Comparison of ENCODE assay signal across 33 cellular contexts in the genomic region with DNA sequence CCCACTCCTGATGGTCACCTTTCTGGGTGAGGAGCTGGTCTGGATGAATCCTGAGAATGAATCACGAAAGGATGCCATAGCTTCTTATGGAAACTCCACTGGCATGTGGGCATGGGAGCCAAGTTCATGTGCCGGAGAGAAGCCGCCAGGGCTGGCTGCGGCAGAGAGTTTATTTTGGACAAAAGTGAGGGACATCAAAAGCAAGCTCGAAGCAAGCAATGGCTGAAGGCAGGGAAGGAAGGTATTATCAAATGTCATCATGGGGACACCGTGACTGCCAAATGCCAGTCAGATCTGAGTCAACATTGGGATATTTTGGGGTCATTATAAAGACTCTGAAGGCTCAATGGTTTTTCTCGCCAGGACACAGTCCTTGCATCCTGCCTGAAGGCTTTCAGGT.
"Had no signal": no experiment of that assay in that cellular context is flagged by ENCODE, and none has a peak within 500 bp of the region (broad histone marks: within the 10 kb centered on the region; RNA-seq: fewer than 3 reads in every experiment).

No MANE protein-coding gene starts in this region.

- H3K27ac ChIP-seq: adrenal gland, VCaP had no signal

- H3K36me3 ChIP-seq: adrenal gland had no signal

- H3K4me3 Mint-ChIP-seq: activated B cell treated with CpG ODN at 0.5 μM for 24 hours; activated CD4-positive, alpha-beta memory T cell treated with anti-CD3 and anti-CD28 coated beads, Interleukin-2, amount 10 ng/mL, durations not matched to agents 7 days and 5 days; activated CD4-positive, alpha-beta T cell treated with anti-CD3 and anti-CD28 coated beads, Interleukin-2, amount 10 ng/mL, durations not matched to agents 24 days and 14 days; activated CD8-positive, alpha-beta memory T cell treated with anti-CD3 and anti-CD28 coated beads, Interleukin-2, amount 10 ng/mL, durations not matched to agents 7 days and 5 days; activated CD8-positive, alpha-beta T cell treated with anti-CD3 and anti-CD28 coated beads, Interleukin-2, amount 10 ng/mL, durations not matched to agents 7 days and 5 days; activated naive CD4-positive, alpha-beta T cell treated with anti-CD3 and anti-CD28 coated beads for 36 hours; activated naive CD8-positive, alpha-beta T cell treated with anti-CD3 and anti-CD28 coated beads for 36 hours; activated T-cell treated with anti-CD3 and anti-CD28 coated beads, Interleukin-2, amount 50 U/mL, for 24 hours; brain; T-helper 1 cell treated with Interleukin-12 subunit alpha and Interleukin-12 subunit beta and Interleukin-4 antibody, amounts not matched to agents 30 μg/mL and 1 μg/mL, for 36 hours; T-helper 2 cell treated with Interferon-gamma antibody and Interleukin-4, amounts not matched to agents 5 μg/mL and 100 μg/mL, for 36 hours had no signal

- H3K9me3 ChIP-seq: adrenal gland had no signal

- H3K27me3 Mint-ChIP-seq: activated B cell treated with CpG ODN at 0.5 μM for 24 hours had no signal

- H3K27ac Mint-ChIP-seq: activated B cell treated with CpG ODN at 0.5 μM for 24 hours; activated CD4-positive, alpha-beta memory T cell treated with anti-CD3 and anti-CD28 coated beads, Interleukin-2, amount 10 ng/mL, durations not matched to agents 7 days and 5 days; activated CD4-positive, alpha-beta T cell treated with anti-CD3 and anti-CD28 coated beads, Interleukin-2, amount 10 ng/mL, durations not matched to agents 24 days and 14 days; activated CD8-positive, alpha-beta memory T cell treated with anti-CD3 and anti-CD28 coated beads, Interleukin-2, amount 10 ng/mL, durations not matched to agents 7 days and 5 days; activated CD8-positive, alpha-beta T cell treated with anti-CD3 and anti-CD28 coated beads, Interleukin-2, amount 10 ng/mL, durations not matched to agents 7 days and 5 days; activated naive CD4-positive, alpha-beta T cell treated with anti-CD3 and anti-CD28 coated beads for 36 hours; activated naive CD4-positive, alpha-beta T cell treated with anti-CD3 and anti-CD28 coated beads, Interleukin-2, amount 50 U/mL, for 72 hours; activated naive CD8-positive, alpha-beta T cell treated with anti-CD3 and anti-CD28 coated beads for 36 hours; activated T-cell treated with anti-CD3 and anti-CD28 coated beads, Interleukin-2, amount 50 U/mL, for 24 hours; activated T-helper 2 cell treated with anti-CD3 and anti-CD28 coated beads, Interferon-gamma antibody, Interleukin-2, Interleukin-4, amounts not matched to agents 10 μg/mL and 5 μg/mL and 100 μg/mL, durations not matched to agents 14 hours and 24 hours and 36 hours; brain; T-helper 1 cell treated with Interleukin-12 subunit alpha and Interleukin-12 subunit beta and Interleukin-4 antibody, amounts not matched to agents 30 μg/mL and 1 μg/mL, for 36 hours; T-helper 2 cell treated with Interferon-gamma antibody and Interleukin-4, amounts not matched to agents 5 μg/mL and 100 μg/mL, for 36 hours had no signal

- H3K27me3 ChIP-seq: adrenal gland had no signal

- H3K36me3 Mint-ChIP-seq: activated CD8-positive, alpha-beta memory T cell treated with anti-CD3 and anti-CD28 coated beads, Interleukin-2, amount 10 ng/mL, durations not matched to agents 7 days and 5 days; activated naive CD4-positive, alpha-beta T cell treated with anti-CD3 and anti-CD28 coated beads, Interleukin-2, amount 50 U/mL, for 72 hours; activated naive CD8-positive, alpha-beta T cell treated with anti-CD3 and anti-CD28 coated beads for 36 hours; brain had no signal

- H3K9me3 Mint-ChIP-seq: activated B cell treated with CpG ODN at 0.5 μM for 24 hours; activated CD4-positive, alpha-beta memory T cell treated with anti-CD3 and anti-CD28 coated beads, Interleukin-2, amount 10 ng/mL, durations not matched to agents 7 days and 5 days; activated CD4-positive, alpha-beta T cell treated with anti-CD3 and anti-CD28 coated beads, Interleukin-2, amount 10 ng/mL, durations not matched to agents 24 days and 14 days; activated naive CD4-positive, alpha-beta T cell treated with anti-CD3 and anti-CD28 coated beads for 36 hours; activated naive CD8-positive, alpha-beta T cell treated with anti-CD3 and anti-CD28 coated beads for 36 hours; activated T-cell treated with anti-CD3 and anti-CD28 coated beads, Interleukin-2, amount 50 U/mL, for 24 hours; activated T-helper 2 cell treated with anti-CD3 and anti-CD28 coated beads, Interferon-gamma antibody, Interleukin-2, Interleukin-4, amounts not matched to agents 10 μg/mL and 5 μg/mL and 100 μg/mL, durations not matched to agents 14 hours and 24 hours and 36 hours; T-helper 1 cell treated with Interleukin-12 subunit alpha and Interleukin-12 subunit beta and Interleukin-4 antibody, amounts not matched to agents 30 μg/mL and 1 μg/mL, for 36 hours; T-helper 2 cell treated with Interferon-gamma antibody and Interleukin-4, amounts not matched to agents 5 μg/mL and 100 μg/mL, for 36 hours had no signal

- DNase-seq: activated B cell treated with CpG ODN at 0.5 μM for 24 hours; activated CD4-positive, alpha-beta memory T cell treated with anti-CD3 and anti-CD28 coated beads, Interleukin-2, amount 10 ng/mL, durations not matched to agents 7 days and 5 days; activated CD4-positive, alpha-beta T cell treated with anti-CD3 and anti-CD28 coated beads for 4 hours; activated CD4-positive, alpha-beta T cell treated with anti-CD3 and anti-CD28 coated beads, Interleukin-2, amount 10 ng/mL, durations not matched to agents 24 days and 14 days; activated CD4-positive, alpha-beta T cell treated with anti-CD3 and anti-CD28 coated beads, Interleukin-2, amount 50 U/mL, for 1 hour; activated CD4-positive, alpha-beta T cell treated with anti-CD3 and anti-CD28 coated beads, Interleukin-2, amount 50 U/mL, for 48 hours; activated CD4-positive, CD25-positive, alpha-beta regulatory T cell treated with anti-CD3 and anti-CD28 coated beads, Interleukin-2, amount 50 U/mL, for 72 hours; activated CD8-positive, alpha-beta memory T cell treated with anti-CD3 and anti-CD28 coated beads for 24 hours; activated CD8-positive, alpha-beta memory T cell treated with anti-CD3 and anti-CD28 coated beads, Interleukin-2, amount 10 ng/mL, durations not matched to agents 7 days and 5 days; activated CD8-positive, alpha-beta memory T cell treated with anti-CD3 and anti-CD28 coated beads, Interleukin-2, amount 50 U/mL, for 48 hours; activated CD8-positive, alpha-beta T cell treated with anti-CD3 and anti-CD28 coated beads, Interleukin-2, amount 10 ng/mL, durations not matched to agents 7 days and 5 days; activated effector memory CD4-positive, alpha-beta T cell treated with Interleukin-2 at 50 U/mL for 16 hours; activated gamma-delta T cell; activated naive CD4-positive, alpha-beta T cell; activated naive CD4-positive, alpha-beta T cell treated with anti-CD3 and anti-CD28 coated beads for 36 hours; activated naive CD4-positive, alpha-beta T cell treated with anti-CD3 and anti-CD28 coated beads, Interleukin-2, amount 50 U/mL, for 16 hours; activated naive CD8-positive, alpha-beta T cell treated with anti-CD3 and anti-CD28 coated beads for 36 hours; activated T-cell treated with anti-CD3 and anti-CD28 coated beads, Interleukin-2, amount 50 U/mL, for 24 hours; activated T-cell treated with anti-CD3 and anti-CD28 coated beads, Interleukin-2, amount 50 U/mL, for 48 hours; adrenal gland; amniotic stem cell; aorta; central memory CD4-positive, alpha-beta T cell; SW 1271; T-helper 1 cell; T-helper 2 cell; T-helper 9 cell had no signal

- H3K4me3 ChIP-seq: adrenal gland had no signal

- ATAC-seq: activated CD8-positive, alpha-beta memory T cell treated with anti-CD3 and anti-CD28 coated beads, Interleukin-2, amount 10 ng/mL, durations not matched to agents 7 days and 5 days; activated CD8-positive, alpha-beta T cell treated with anti-CD3 and anti-CD28 coated beads, Interleukin-2, amount 10 ng/mL, durations not matched to agents 7 days and 5 days; activated naive CD4-positive, alpha-beta T cell treated with anti-CD3 and anti-CD28 coated beads, Interleukin-2, amount 50 U/mL, for 72 hours had no signal
